Comparison of ENCODE assay signal across 1 cellular context in the genomic region with DNA sequence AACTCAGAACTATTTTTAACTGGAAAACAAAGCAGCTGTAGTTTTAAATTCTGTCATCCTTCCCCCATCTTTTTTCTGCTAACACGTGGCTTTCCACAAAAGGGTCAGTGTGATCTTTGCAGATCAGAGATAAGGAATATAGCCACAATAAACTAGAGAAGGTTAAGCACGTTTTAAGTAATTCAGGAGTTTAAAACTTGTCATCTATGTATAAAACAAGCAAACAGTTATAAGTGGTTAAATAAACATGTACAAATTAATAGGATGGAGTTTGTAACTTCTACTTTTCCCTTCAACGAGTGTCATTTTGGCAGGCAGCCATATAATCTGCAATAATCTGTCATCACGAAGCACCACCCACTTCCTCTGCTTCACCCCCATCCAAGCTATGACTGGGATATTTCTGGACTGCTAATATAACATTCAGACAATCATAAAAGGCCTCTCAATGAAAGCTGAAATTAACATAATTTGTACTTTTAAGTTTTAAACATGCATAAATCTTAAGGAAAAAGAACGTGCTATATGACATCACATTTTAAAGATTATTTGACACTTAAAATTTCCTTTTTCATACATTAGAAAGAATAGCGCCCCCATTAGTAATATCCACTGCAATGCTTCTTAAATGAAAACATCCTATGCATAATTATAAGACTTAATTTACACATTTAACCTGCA.
TF ChIP-seq lines count a peak whose summit lies in the region.

No MANE protein-coding gene starts in this region.

TF ChIP-seq in K562, 482 proteins besides CTCF, POLR2A, EP300 and RAD21 (continued from another document and continues in another):
- no peak for TF ChIP-seq GMEB1 (CRISPR knock-in tag; IDR thresholded peaks at IDR 0.05)
- TF ChIP-seq ETS2 (tag; IDR thresholded peaks at IDR 0.05; ENCODE audit: borderline replicate concordance, poor library complexity, severe bottlenecking) = no peak
- TF ChIP-seq VEZF1 (CRISPR knock-in tag; IDR thresholded peaks at IDR 0.05) = peak; percentile 41
- no peak for TF ChIP-seq NFATC3 (IDR thresholded peaks at IDR 0.05)
- TF ChIP-seq HMG20B (CRISPR knock-in tag; IDR thresholded peaks at IDR 0.05) = no peak
- no peak for TF ChIP-seq FOXJ3 (CRISPR knock-in tag; IDR thresholded peaks at IDR 0.05)
- peak; percentile 86 for TF ChIP-seq SMARCA4 (IDR thresholded peaks at IDR 0.05)
- peak; percentile 60 for TF ChIP-seq MXD1 (CRISPR knock-in tag; IDR thresholded peaks at IDR 0.05; ENCODE audit: borderline replicate concordance, poor library complexity, severe bottlenecking)
- no peak for TF ChIP-seq CHCHD3 (CRISPR knock-in tag; IDR thresholded peaks at IDR 0.05)
- TF ChIP-seq ZNF583 (CRISPR knock-in tag; IDR thresholded peaks at IDR 0.05) = no peak
- TF ChIP-seq, protein P1, sequence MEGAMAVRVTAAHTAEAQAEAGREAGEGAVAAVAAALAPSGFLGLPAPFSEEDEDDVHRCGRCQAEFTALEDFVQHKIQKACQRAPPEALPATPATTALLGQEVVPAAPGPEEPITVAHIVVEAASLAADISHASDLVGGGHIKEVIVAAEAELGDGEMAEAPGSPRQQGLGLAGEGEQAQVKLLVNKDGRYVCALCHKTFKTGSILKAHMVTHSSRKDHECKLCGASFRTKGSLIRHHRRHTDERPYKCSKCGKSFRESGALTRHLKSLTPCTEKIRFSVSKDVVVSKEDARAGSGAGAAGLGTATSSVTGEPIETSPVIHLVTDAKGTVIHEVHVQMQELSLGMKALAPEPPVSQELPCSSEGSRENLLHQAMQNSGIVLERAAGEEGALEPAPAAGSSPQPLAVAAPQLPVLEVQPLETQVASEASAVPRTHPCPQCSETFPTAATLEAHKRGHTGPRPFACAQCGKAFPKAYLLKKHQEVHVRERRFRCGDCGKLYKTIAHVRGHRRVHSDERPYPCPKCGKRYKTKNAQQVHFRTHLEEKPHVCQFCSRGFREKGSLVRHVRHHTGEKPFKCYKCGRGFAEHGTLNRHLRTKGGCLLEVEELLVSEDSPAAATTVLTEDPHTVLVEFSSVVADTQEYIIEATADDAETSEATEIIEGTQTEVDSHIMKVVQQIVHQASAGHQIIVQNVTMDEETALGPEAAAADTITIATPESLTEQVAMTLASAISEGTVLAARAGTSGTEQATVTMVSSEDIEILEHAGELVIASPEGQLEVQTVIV (CRISPR knock-in tag; IDR thresholded peaks at IDR 0.05; ENCODE audit: borderline replicate concordance) = no peak
- TF ChIP-seq RFX1 (IDR thresholded peaks at IDR 0.05) = 0 out of 2 replicates have a peak, but pooled peaks have one; percentile 4
- TF ChIP-seq EWSR1 (IDR thresholded peaks at IDR 0.05; ENCODE audit: borderline replicate concordance, low read depth, partially characterized antibody) = no peak
- TF ChIP-seq MXI1 (IDR thresholded peaks at IDR 0.05; ENCODE audit: low read depth, low read length) = peak; percentile 60; the same call in 1 of the 2 replicates
- no peak for TF ChIP-seq SP2 (IDR thresholded peaks at IDR 0.05; ENCODE audit: extremely low read depth, low read depth, low read length, poor library complexity, severe bottlenecking)
- no peak for TF ChIP-seq DEAF1 (CRISPR knock-in tag; IDR thresholded peaks at IDR 0.05)
- TF ChIP-seq, protein P2, sequence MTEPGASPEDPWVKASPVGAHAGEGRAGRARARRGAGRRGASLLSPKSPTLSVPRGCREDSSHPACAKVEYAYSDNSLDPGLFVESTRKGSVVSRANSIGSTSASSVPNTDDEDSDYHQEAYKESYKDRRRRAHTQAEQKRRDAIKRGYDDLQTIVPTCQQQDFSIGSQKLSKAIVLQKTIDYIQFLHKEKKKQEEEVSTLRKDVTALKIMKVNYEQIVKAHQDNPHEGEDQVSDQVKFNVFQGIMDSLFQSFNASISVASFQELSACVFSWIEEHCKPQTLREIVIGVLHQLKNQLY (CRISPR knock-in tag; conservative IDR thresholded peaks at IDR 0.05) = no peak
- no peak for TF ChIP-seq CBX5 (IDR thresholded peaks at IDR 0.05; ENCODE audit: borderline replicate concordance, low read depth)
- 0 out of 2 replicates have a peak, but pooled peaks have one; percentile 39 for TF ChIP-seq ZNF644 (tag; IDR thresholded peaks at IDR 0.05; ENCODE audit: low read depth)
- peak; percentile 34; the same call in 1 of the 2 replicates for TF ChIP-seq ZNF175 (CRISPR knock-in tag; IDR thresholded peaks at IDR 0.05; ENCODE audit: low read depth)
- no peak for TF ChIP-seq SAFB2 (IDR thresholded peaks at IDR 0.05; ENCODE audit: borderline replicate concordance, low read depth, low read length, severe bottlenecking)
- TF ChIP-seq TAL1 (IDR thresholded peaks at IDR 0.05) = 0 out of 2 replicates have a peak, but pooled peaks have one; percentile 7
- peak; percentile 75 for TF ChIP-seq EGR1 (conservative IDR thresholded peaks at IDR 0.05)
- TF ChIP-seq HNRNPLL (IDR thresholded peaks at IDR 0.05; ENCODE audit: low read depth, low read length, poor library complexity, severe bottlenecking) = no peak
- no peak for TF ChIP-seq U2AF2 (optimal IDR thresholded peaks at IDR 0.05; ENCODE audit: low read depth, low read length)
- 0 out of 2 replicates have a peak, but pooled peaks have one; percentile 57 for TF ChIP-seq XRCC3 (IDR thresholded peaks at IDR 0.05)
- 0 out of 2 replicates have a peak, but pooled peaks have one; percentile 26 for TF ChIP-seq SMARCA5 (IDR thresholded peaks at IDR 0.05)
- TF ChIP-seq TOE1 (IDR thresholded peaks at IDR 0.05; ENCODE audit: borderline replicate concordance) = peak; percentile 82
- TF ChIP-seq TOE1 (CRISPR knock-in tag; IDR thresholded peaks at IDR 0.05; ENCODE audit: borderline replicate concordance, low read depth) = no peak
- 0 out of 2 replicates have a peak, but pooled peaks have one; percentile 41 for TF ChIP-seq GABPB1 (CRISPR knock-in tag; IDR thresholded peaks at IDR 0.05)
- TF ChIP-seq, protein P3, sequence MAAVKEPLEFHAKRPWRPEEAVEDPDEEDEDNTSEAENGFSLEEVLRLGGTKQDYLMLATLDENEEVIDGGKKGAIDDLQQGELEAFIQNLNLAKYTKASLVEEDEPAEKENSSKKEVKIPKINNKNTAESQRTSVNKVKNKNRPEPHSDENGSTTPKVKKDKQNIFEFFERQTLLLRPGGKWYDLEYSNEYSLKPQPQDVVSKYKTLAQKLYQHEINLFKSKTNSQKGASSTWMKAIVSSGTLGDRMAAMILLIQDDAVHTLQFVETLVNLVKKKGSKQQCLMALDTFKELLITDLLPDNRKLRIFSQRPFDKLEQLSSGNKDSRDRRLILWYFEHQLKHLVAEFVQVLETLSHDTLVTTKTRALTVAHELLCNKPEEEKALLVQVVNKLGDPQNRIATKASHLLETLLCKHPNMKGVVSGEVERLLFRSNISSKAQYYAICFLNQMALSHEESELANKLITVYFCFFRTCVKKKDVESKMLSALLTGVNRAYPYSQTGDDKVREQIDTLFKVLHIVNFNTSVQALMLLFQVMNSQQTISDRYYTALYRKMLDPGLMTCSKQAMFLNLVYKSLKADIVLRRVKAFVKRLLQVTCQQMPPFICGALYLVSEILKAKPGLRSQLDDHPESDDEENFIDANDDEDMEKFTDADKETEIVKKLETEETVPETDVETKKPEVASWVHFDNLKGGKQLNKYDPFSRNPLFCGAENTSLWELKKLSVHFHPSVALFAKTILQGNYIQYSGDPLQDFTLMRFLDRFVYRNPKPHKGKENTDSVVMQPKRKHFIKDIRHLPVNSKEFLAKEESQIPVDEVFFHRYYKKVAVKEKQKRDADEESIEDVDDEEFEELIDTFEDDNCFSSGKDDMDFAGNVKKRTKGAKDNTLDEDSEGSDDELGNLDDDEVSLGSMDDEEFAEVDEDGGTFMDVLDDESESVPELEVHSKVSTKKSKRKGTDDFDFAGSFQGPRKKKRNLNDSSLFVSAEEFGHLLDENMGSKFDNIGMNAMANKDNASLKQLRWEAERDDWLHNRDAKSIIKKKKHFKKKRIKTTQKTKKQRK (IDR thresholded peaks at IDR 0.05; ENCODE audit: borderline replicate concordance, low read depth, low read length) = no peak
- no peak for TF ChIP-seq FOXP1 (CRISPR knock-in tag; IDR thresholded peaks at IDR 0.05)
- TF ChIP-seq ZNF785 (CRISPR knock-in tag; IDR thresholded peaks at IDR 0.05) = no peak
- no peak for TF ChIP-seq ZNF232 (CRISPR knock-in tag; IDR thresholded peaks at IDR 0.05)
- no peak for TF ChIP-seq ZNF444 (CRISPR knock-in tag; IDR thresholded peaks at IDR 0.05)
- TF ChIP-seq ZNF274 (IDR thresholded peaks at IDR 0.05; ENCODE audit: borderline replicate concordance, low read depth, low read length) = no peak
- peak; percentile 96 for TF ChIP-seq ZNF592 (IDR thresholded peaks at IDR 0.05)
- TF ChIP-seq KDM5B (IDR thresholded peaks at IDR 0.05; ENCODE audit: insufficient replicate concordance, low read depth, low read length) = no peak
- no peak for TF ChIP-seq BCL6 (CRISPR knock-in tag; IDR thresholded peaks at IDR 0.05)
- TF ChIP-seq WHSC1 (IDR thresholded peaks at IDR 0.05; ENCODE audit: low read length) = no peak
